23 cellular contexts compared by ENCODE assay signal in genomic region chr1:207966521-207966920, GRCh38. TPM values are rescaled to one million over a fixed set of nuclear protein-coding genes. Genes with fewer than 3 reads are reported as not detected.
"Had no signal": no experiment of that assay in that cellular context is flagged by ENCODE, and none has a peak within 500 bp of the region (broad histone marks: within the 10 kb centered on the region; RNA-seq: fewer than 3 reads in every experiment).

No MANE protein-coding gene starts in this region.

- H3K27ac ChIP-seq: ovary, right atrium auricular region, right lobe of liver, tibial nerve, uterus had no signal

- H3K4me3 ChIP-seq: left ventricle myocardium inferior, mucosa of descending colon, ovary, right atrium auricular region, right lobe of liver, smooth muscle cell, tibial nerve, uterus had no signal

- H3K9me3 ChIP-seq: left ventricle myocardium inferior, mucosa of descending colon, ovary, right atrium auricular region, right lobe of liver, tibial nerve, uterus had no signal

- H3K4me1 ChIP-seq: uterus had no signal

- FAIRE-seq: islet of Langerhans, kidney had no signal

- H3K4me2 ChIP-seq: smooth muscle cell had no signal

- DNase-seq: immature natural killer cell; kidney; left ventricle myocardium inferior; midbrain; mucosa of descending colon; naive thymus-derived CD4-positive, alpha-beta T cell; ovary; right lobe of liver; stimulated activated CD4-positive, alpha-beta T cell treated with anti-CD3 and anti-CD28 coated beads, Interleukin-1b, Interleukin-23, amount 100 ng/mL, for 48 hours; stimulated activated CD4-positive, alpha-beta T cell treated with anti-CD3 and anti-CD28 coated beads, Interleukin-2, amount 100 ng/mL, for 48 hours; stimulated activated CD4-positive, alpha-beta T cell treated with anti-CD3 and anti-CD28 coated beads, Interleukin-4, amount 100 ng/mL, for 4 hours; stimulated activated CD8-positive, alpha-beta memory T cell treated with anti-CD3 and anti-CD28 coated beads, Interleukin-4, amount 100 ng/mL, for 48 hours; stimulated activated naive CD4-positive, alpha-beta T cell treated with Interleukin-2 at 50 U/mL for 16 hours; stimulated activated naive CD8-positive, alpha-beta T cell treated with anti-CD3 and anti-CD28 coated beads, Interleukin-15, amount 100 ng/mL, for 72 hours; substantia nigra; uterus had no signal

- ATAC-seq: mucosa of descending colon; naive thymus-derived CD4-positive, alpha-beta T cell; natural killer cell treated with Interleukin-12 subunit alpha and Interleukin-12 subunit beta and Interleukin-15 and Interleukin-18, amount 100 ng/mL, for 72 hours; right lobe of liver; stimulated activated memory B cell treated with anti-CD40 and anti-IgM and Interleukin-4, amounts not matched to agents 10 μg/mL and 1 μg/mL and 100 μg/mL, for 72 hours; stimulated activated naive CD8-positive, alpha-beta T cell treated with anti-CD3 and anti-CD28 coated beads, Interleukin-15, amount 100 ng/mL, for 72 hours had no signal

- H3K36me3 ChIP-seq: left ventricle myocardium inferior, ovary, right atrium auricular region, right lobe of liver, tibial nerve, uterus had no signal

- H3K27me3 ChIP-seq: ovary, right atrium auricular region, right lobe of liver, tibial nerve, uterus had no signal

RNA-seq across cellular contexts. Expression of gene CD34, which starts 55.6 kb away (rescaled TPM):
- total RNA-seq: natural killer cell treated with Interleukin-12 subunit alpha and Interleukin-12 subunit beta and Interleukin-15 and Interleukin-18, amount 100 ng/mL, for 72 hours; smooth muscle cell had no signal
- polyA plus RNA-seq: immature natural killer cell; naive thymus-derived CD4-positive, alpha-beta T cell; neural cell; smooth muscle cell had no signal
